ENCODE assay signal across 8 cellular contexts in genomic region chr2:120442923-120443571, GRCh38.
DNase-seq lines count a peak whose midpoint lies in the region; ATAC-seq, FAIRE-seq and TF ChIP-seq lines count a peak whose summit lies in the region.

No MANE protein-coding gene starts in this region.

- RAD21 ChIA-PET in HCT116 (lab: Charles Lee; ENCODE audit: low non-redundant PET in 1 of 2, low total read pairs in 2 of 2, uncharacterized antibody in 2 of 2, unreplicated experiment in 2 of 2) = no interaction called here

- FAIRE-seq in small intestine (lab: Jason Lieb, UNC) = no peak

- H3K36me3 ChIP-seq in HCT116 (ENCODE audit: control insufficient read depth in 1 of 2, insufficient read depth in 2 of 2, low read length in 2 of 2) (no peaks in the 10 kb centered on the region), small intestine (ENCODE audit: control insufficient read depth in 2 of 2, insufficient read depth in 2 of 2, low read length in 2 of 2) (no peaks in the 10 kb centered on the region)

- no TSS peak for BruUV-seq in HCT116 (replicated peaks; lab: Mats Ljungman, UMichigan)

- H3K27ac ChIP-seq in HCT116 (ENCODE audit: low read depth, low read length) (peak overlapping the region; percentile 43; the same call in 1 of the 2 replicates), small intestine (ENCODE audit: low read depth in 1 of 2, low read length in 1 of 2) (no peak overlapping the region)

- H3K4me2 ChIP-seq in HCT116 (ENCODE audit: low read length) = peak overlapping the region; percentile 90

- H3K79me2 ChIP-seq in HCT116 (ENCODE audit: insufficient read depth, low read length) = no peaks in the 10 kb centered on the region

- H3K27ac Mint-ChIP-seq in activated T-helper 17 cell treated with anti-CD3 and anti-CD28 coated beads, Interleukin-2, amount 50 U/mL, for 72 hours = no peak overlapping the region

- H3K4me3 Mint-ChIP-seq in activated T-helper 17 cell treated with anti-CD3 and anti-CD28 coated beads, Interleukin-2, amount 50 U/mL, for 72 hours = peak overlapping the region; percentile 48

- no peak for TF ChIP-seq CTCF in HCT116 (IDR thresholded peaks at IDR 0.05 in 2 of 3, conservative IDR thresholded peaks at IDR 0.05 in 1 of 3; ENCODE audit: borderline replicate concordance in 1 of 3, insufficient read depth in 1 of 3, low read depth in 2 of 3, low read length in 2 of 3)

- no peaks in the 10 kb centered on the region for H3K9me2 ChIP-seq in HCT116 (ENCODE audit: insufficient read depth)

- TF ChIP-seq POLR2A in HCT116 (IDR thresholded peaks at IDR 0.05; ENCODE audit: borderline replicate concordance, extremely low read depth, insufficient read depth, insufficient read length) = peak; percentile 68

- intact Hi-C loops in HCT116 (cut with micrococcal nuclease) = no loop called here

- no peaks in the 10 kb centered on the region for H3K9me3 Mint-ChIP-seq in activated T-helper 17 cell treated with anti-CD3 and anti-CD28 coated beads, Interleukin-2, amount 50 U/mL, for 72 hours

- 14 to 22% (median 21%) methylated on average over 42 to 50 of the region's 50 CpGs for WGBS in small intestine, 3 donors

- peak overlapping the region; percentile 82 for H2AFZ ChIP-seq in HCT116 (ENCODE audit: low read depth, low read length, poor library complexity, severe bottlenecking)

- peak; percentile 63 for DNase-seq in HCT116 (ENCODE audit: low read depth, low spot score)
- peak; percentile 74 for DNase-seq in iPS DF 19.7 (ENCODE audit: low read depth, low spot score)
- DNase-seq in small intestine = peak; percentile 83
- DNase-seq in HuH-7.5 (ENCODE audit: low spot score) = no peak
- DNase-seq in DMS79 treated with DMSO at 0.1 percent for 48 hours (lab: John Stamatoyannopoulos, UW) = no peak
- DNase-seq in pons (ENCODE audit: low spot score) = no peak

- no peaks in the 10 kb centered on the region for H3K36me3 Mint-ChIP-seq in activated T-helper 17 cell treated with anti-CD3 and anti-CD28 coated beads, Interleukin-2, amount 50 U/mL, for 72 hours (ENCODE audit: low read depth)

- TF ChIP-seq RAD21 in HCT116 (IDR thresholded peaks at IDR 0.05; ENCODE audit: low read depth) = no peak

- H3K27me3 ChIP-seq in HCT116 (ENCODE audit: insufficient read depth, low read length) (no peaks in the 10 kb centered on the region), small intestine (ENCODE audit: control insufficient read depth in 2 of 2, insufficient read depth in 2 of 2, low read length in 2 of 2) (peaks cover 0 to 12% of the 10 kb centered on the region in 2 donors)

- peak overlapping the region; percentile 41 for H3K9ac ChIP-seq in HCT116 (ENCODE audit: low read length)

- H3K9me3 ChIP-seq in HCT116 (ENCODE audit: control insufficient read depth in 1 of 2, insufficient read depth in 1 of 2, low read depth in 1 of 2, low read length in 2 of 2) (no peaks in the 10 kb centered on the region), small intestine (ENCODE audit: control insufficient read depth, low read depth) (no peaks in the 10 kb centered on the region)

- POLR2A ChIA-PET in HCT116 (lab: Charles Lee) = no interaction called here

- peak overlapping the region; percentile 23 to 56 for H3K4me3 ChIP-seq in HCT116 (replicated peaks in 1 of 2; ENCODE audit: low read depth in 1 of 2, low read length in 2 of 2)
- H3K4me3 ChIP-seq in small intestine (ENCODE audit: low read depth in 1 of 2, low read length in 2 of 2) = peak overlapping the region in 1 of 2 donors; percentile 23

- H3K27me3 Mint-ChIP-seq in activated T-helper 17 cell treated with anti-CD3 and anti-CD28 coated beads, Interleukin-2, amount 50 U/mL, for 72 hours = peaks cover 57% of the 10 kb centered on the region

- ATAC-seq in HCT116 (peak; percentile 99), HG03571 (IDR thresholded peaks at IDR 0.05; ENCODE audit: unreplicated experiment) (no peak)
- ATAC-seq in activated T-helper 17 cell treated with anti-CD3 and anti-CD28 coated beads, Interleukin-2, amount 50 U/mL, for 72 hours (replicated peaks) = peak; percentile 84

- no peaks in the 10 kb centered on the region for H4K20me1 ChIP-seq in HCT116 (ENCODE audit: insufficient read depth)

- CTCF ChIA-PET in HCT116 (lab: Charles Lee) = interaction anchor here (1.5 kb wide), 1 partner anchor 110 kb away, joined by 4 read pairs; no protein-coding TSS in a partner anchor

- H3K4me1 Mint-ChIP-seq in activated T-helper 17 cell treated with anti-CD3 and anti-CD28 coated beads, Interleukin-2, amount 50 U/mL, for 72 hours = no peaks in the 10 kb centered on the region

- peaks cover 10 to 25% of the 10 kb centered on the region in 2 experiments for H3K4me1 ChIP-seq in HCT116 (ENCODE audit: control insufficient read depth in 1 of 2, insufficient read depth in 2 of 2, low read length in 2 of 2)
- H3K4me1 ChIP-seq in small intestine (ENCODE audit: control insufficient read depth in 2 of 2, insufficient read depth in 1 of 2, low read depth in 1 of 2, low read length in 1 of 2) = no peaks in the 10 kb centered on the region

TF ChIP-seq in HCT116, 20 proteins besides CTCF, POLR2A, EP300 and RAD21:
- TF ChIP-seq ZFX (IDR thresholded peaks at IDR 0.05) = peak; percentile 58; the same call in 1 of the 2 replicates
- peak; percentile 85 for TF ChIP-seq POLR2AphosphoS5 (IDR thresholded peaks at IDR 0.05; ENCODE audit: low read depth, low read length)
- TF ChIP-seq MAX (IDR thresholded peaks at IDR 0.05) = peak; percentile 9; the same call in 1 of the 2 replicates
- no peak for TF ChIP-seq TCF7L2 (IDR thresholded peaks at IDR 0.05; ENCODE audit: borderline replicate concordance, extremely low read depth, insufficient read depth, insufficient read length)
TF ChIP-seq in HCT116: peak in this region for 3.

Comparison
In these comparisons a context has a peak if more than half of its experiments do, and no peak if none do; other contexts are left out.
1. DNase-seq: peak in HCT116 (single experiment), iPS DF 19.7 (single experiment) and small intestine (single experiment); none in HuH-7.5 (single experiment), DMS79 treated with DMSO at 0.1 percent for 48 hours (single experiment) and pons (single experiment).